31 cellular contexts compared by ENCODE assay signal in the genomic region with DNA sequence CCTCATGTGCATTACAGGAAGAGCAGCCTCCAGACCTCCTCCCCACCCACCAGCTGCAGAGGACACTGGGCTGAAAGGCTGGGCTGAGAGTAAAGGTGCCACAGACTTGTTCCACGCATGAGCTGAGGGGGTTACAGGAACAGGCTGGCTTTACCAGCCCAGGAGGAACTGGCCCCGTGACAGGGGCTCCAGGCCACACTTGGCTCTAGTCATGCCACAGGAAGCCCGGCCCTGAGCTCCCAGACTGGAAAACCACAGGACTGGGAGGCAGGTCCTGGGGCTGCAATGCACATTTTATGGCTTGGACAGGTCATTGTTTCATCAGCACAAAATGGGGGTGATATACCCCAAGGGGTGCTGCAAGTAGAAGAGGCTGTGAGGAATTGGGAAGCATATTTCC. TPM values are rescaled to one million over a fixed set of nuclear protein-coding genes. Genes with fewer than 3 reads are reported as not detected.
"Had no signal": no experiment of that assay in that cellular context is flagged by ENCODE, and none has a peak within 500 bp of the region (broad histone marks: within the 10 kb centered on the region; RNA-seq: fewer than 3 reads in every experiment).

No MANE protein-coding gene starts in this region.

- H3K4me3 ChIP-seq: colonic mucosa, esophagus squamous epithelium, left ventricle myocardium inferior, lung, mucosa of descending colon, pancreas, psoas muscle, right atrium auricular region, suprapubic skin, tibial artery, upper lobe of right lung had no signal

- H3K27me3 Mint-ChIP-seq: activated CD4-positive, alpha-beta T cell treated with anti-CD3 and anti-CD28 coated beads for 36 hours; activated CD8-positive, alpha-beta memory T cell treated with anti-CD3 and anti-CD28 coated beads, Interleukin-2, amount 10 ng/mL, durations not matched to agents 7 days and 5 days; central memory CD8-positive, alpha-beta T cell; stimulated activated naive B cell treated with anti-CD40 and anti-IgM and Interleukin-4, amounts not matched to agents 10 μg/mL and 1 μg/mL and 100 μg/mL, for 72 hours had no signal

- H3K9me3 ChIP-seq: colonic mucosa, esophagus squamous epithelium, left ventricle myocardium inferior, mucosa of descending colon, pancreas, psoas muscle, right atrium auricular region, suprapubic skin, tibial artery, upper lobe of right lung had no signal

- DNase-seq: activated CD4-positive, alpha-beta T cell treated with anti-CD3 and anti-CD28 coated beads for 36 hours; activated CD4-positive, CD25-positive, alpha-beta regulatory T cell; activated CD8-positive, alpha-beta T cell treated with anti-CD3 and anti-CD28 coated beads, Interleukin-2, amount 10 ng/mL, durations not matched to agents 7 days and 5 days; activated naive CD4-positive, alpha-beta T cell; activated T-cell treated with anti-CD3 and anti-CD28 coated beads, Interleukin-2, amount 50 U/mL, for 48 hours; colonic mucosa; effector CD8-positive, alpha-beta T cell; esophagus squamous epithelium; foreskin melanocyte; left ventricle myocardium inferior; mucosa of descending colon; naive B cell; nephron progenitor cell; pancreas; psoas muscle; stimulated activated CD4-positive, alpha-beta T cell treated with anti-CD3 and anti-CD28 coated beads, Interleukin-15, amount 100 ng/mL, for 24 hours; stimulated activated CD4-positive, alpha-beta T cell treated with anti-CD3 and anti-CD28 coated beads, Interleukin-2, amount 100 ng/mL, for 24 hours; stimulated activated naive B cell treated with anti-CD40 and anti-IgM and Interleukin-4, amounts not matched to agents 10 μg/mL and 1 μg/mL and 100 μg/mL, for 72 hours; tibial artery; upper lobe of right lung had no signal

- H3K27ac Mint-ChIP-seq: activated CD4-positive, alpha-beta T cell treated with anti-CD3 and anti-CD28 coated beads for 36 hours; activated CD8-positive, alpha-beta memory T cell treated with anti-CD3 and anti-CD28 coated beads, Interleukin-2, amount 10 ng/mL, durations not matched to agents 7 days and 5 days; activated CD8-positive, alpha-beta T cell treated with anti-CD3 and anti-CD28 coated beads, Interleukin-2, amount 10 ng/mL, durations not matched to agents 7 days and 5 days; activated naive CD4-positive, alpha-beta T cell treated with anti-CD3 and anti-CD28 coated beads, Interleukin-2, amount 50 U/mL, for 72 hours; activated T-helper 2 cell treated with anti-CD3 and anti-CD28 coated beads, Interferon-gamma antibody, Interleukin-2, Interleukin-4, amounts not matched to agents 10 μg/mL and 5 μg/mL and 100 μg/mL, durations not matched to agents 14 hours and 24 hours and 36 hours; nephron progenitor cell; stimulated activated naive B cell treated with anti-CD40 and anti-IgM and Interleukin-4, amounts not matched to agents 10 μg/mL and 1 μg/mL and 100 μg/mL, for 72 hours had no signal

- H3K36me3 ChIP-seq: esophagus squamous epithelium, left ventricle myocardium inferior, pancreas, right atrium auricular region, suprapubic skin, tibial artery, upper lobe of right lung had no signal

- H3K4me3 Mint-ChIP-seq: activated CD4-positive, alpha-beta T cell treated with anti-CD3 and anti-CD28 coated beads for 36 hours; activated CD8-positive, alpha-beta memory T cell treated with anti-CD3 and anti-CD28 coated beads, Interleukin-2, amount 10 ng/mL, durations not matched to agents 7 days and 5 days; activated CD8-positive, alpha-beta T cell treated with anti-CD3 and anti-CD28 coated beads, Interleukin-2, amount 10 ng/mL, durations not matched to agents 7 days and 5 days; central memory CD8-positive, alpha-beta T cell; nephron progenitor cell; stimulated activated naive B cell treated with anti-CD40 and anti-IgM and Interleukin-4, amounts not matched to agents 10 μg/mL and 1 μg/mL and 100 μg/mL, for 72 hours had no signal

- H3K4me1 ChIP-seq: colonic mucosa, pancreas, upper lobe of right lung had no signal

- H3K9me3 Mint-ChIP-seq: activated naive CD4-positive, alpha-beta T cell treated with anti-CD3 and anti-CD28 coated beads, Interleukin-2, amount 50 U/mL, for 72 hours; activated T-helper 2 cell treated with anti-CD3 and anti-CD28 coated beads, Interferon-gamma antibody, Interleukin-2, Interleukin-4, amounts not matched to agents 10 μg/mL and 5 μg/mL and 100 μg/mL, durations not matched to agents 14 hours and 24 hours and 36 hours; central memory CD8-positive, alpha-beta T cell; naive B cell; nephron progenitor cell; stimulated activated naive B cell treated with anti-CD40 and anti-IgM and Interleukin-4, amounts not matched to agents 10 μg/mL and 1 μg/mL and 100 μg/mL, for 72 hours had no signal

- H3K27ac ChIP-seq: colonic mucosa, epithelial cell of prostate, esophagus squamous epithelium, left ventricle myocardium inferior, pancreas, psoas muscle, right atrium auricular region, suprapubic skin, tibial artery, upper lobe of right lung had no signal

- ATAC-seq: activated CD4-positive, alpha-beta T cell treated with anti-CD3 and anti-CD28 coated beads for 36 hours; activated CD8-positive, alpha-beta T cell treated with anti-CD3 and anti-CD28 coated beads, Interleukin-2, amount 10 ng/mL, durations not matched to agents 7 days and 5 days; activated naive CD4-positive, alpha-beta T cell treated with anti-CD3 and anti-CD28 coated beads, Interleukin-2, amount 50 U/mL, for 72 hours; mucosa of descending colon; pancreas; psoas muscle; stimulated activated naive B cell treated with anti-CD40 and anti-IgM and Interleukin-4, amounts not matched to agents 10 μg/mL and 1 μg/mL and 100 μg/mL, for 72 hours; upper lobe of right lung had no signal

- H3K27me3 ChIP-seq: colonic mucosa, pancreas, right atrium auricular region had no signal

- H3K36me3 Mint-ChIP-seq: activated CD8-positive, alpha-beta memory T cell treated with anti-CD3 and anti-CD28 coated beads, Interleukin-2, amount 10 ng/mL, durations not matched to agents 7 days and 5 days; activated naive CD4-positive, alpha-beta T cell treated with anti-CD3 and anti-CD28 coated beads, Interleukin-2, amount 50 U/mL, for 72 hours; stimulated activated naive B cell treated with anti-CD40 and anti-IgM and Interleukin-4, amounts not matched to agents 10 μg/mL and 1 μg/mL and 100 μg/mL, for 72 hours had no signal

RNA-seq across cellular contexts. Expression of a gene that starts 35.6 kb away (rescaled TPM):
- total RNA-seq: bronchial epithelial cell, dermis microvascular lymphatic vessel endothelial cell, esophagus squamous epithelium, glomerular endothelial cell had no signal

RNA-seq across cellular contexts. Expression of a gene that starts 39.3 kb away (rescaled TPM):
- total RNA-seq: activated CD4-positive, alpha-beta T cell treated with anti-CD3 and anti-CD28 coated beads for 36 hours; activated CD8-positive, alpha-beta memory T cell treated with anti-CD3 and anti-CD28 coated beads, Interleukin-2, amount 10 ng/mL, durations not matched to agents 7 days and 5 days; activated CD8-positive, alpha-beta T cell treated with anti-CD3 and anti-CD28 coated beads, Interleukin-2, amount 10 ng/mL, durations not matched to agents 7 days and 5 days; activated naive CD4-positive, alpha-beta T cell treated with anti-CD3 and anti-CD28 coated beads, Interleukin-2, amount 50 U/mL, for 72 hours; activated T-helper 2 cell treated with anti-CD3 and anti-CD28 coated beads, Interferon-gamma antibody, Interleukin-2, Interleukin-4, amounts not matched to agents 10 μg/mL and 5 μg/mL and 100 μg/mL, durations not matched to agents 14 hours and 24 hours and 36 hours; bronchial epithelial cell; dermis microvascular lymphatic vessel endothelial cell; glomerular endothelial cell had no signal
